Comparison of ENCODE assay signal across 1 cellular context in genomic region chr11:60777572-60777971, GRCh38.
TF ChIP-seq lines count a peak whose summit lies in the region.

No MANE protein-coding gene starts in this region.

TF ChIP-seq in IMR-90, 13 proteins besides CTCF, POLR2A, EP300 and RAD21 (continued from another document):
- no peak for TF ChIP-seq MAZ (IDR thresholded peaks at IDR 0.05; ENCODE audit: borderline replicate concordance, low read depth, low read length)
- TF ChIP-seq MXI1 (IDR thresholded peaks at IDR 0.05; ENCODE audit: borderline replicate concordance, low read depth, low read length), result peak; percentile 9; the same call in 1 of the 2 replicates
- no peak for TF ChIP-seq ELK1 (IDR thresholded peaks at IDR 0.05; ENCODE audit: borderline replicate concordance, low read depth, low read length)
- no peak for TF ChIP-seq RCOR1 (IDR thresholded peaks at IDR 0.05; ENCODE audit: insufficient replicate concordance, low read length)
